Comparison of ENCODE assay signal across 11 cellular contexts in genomic region chr16:10972108-10972955, GRCh38. TPM values are rescaled to one million over a fixed set of nuclear protein-coding genes. Genes with fewer than 3 reads are reported as not detected.
DNase-seq lines count a peak whose midpoint lies in the region; ATAC-seq and TF ChIP-seq lines count a peak whose summit lies in the region.
"Had no signal": no experiment of that assay in that cellular context is flagged by ENCODE, and none has a peak within 500 bp of the region (broad histone marks: within the 10 kb centered on the region; RNA-seq: fewer than 3 reads in every experiment).

No MANE protein-coding gene starts in this region.

- H2BK20ac ChIP-seq in IMR-90 (ENCODE audit: low read depth, low read length): peak overlapping the region; percentile 59

- H3K27ac ChIP-seq in IMR-90 (ENCODE audit: insufficient read depth, low read length): peak overlapping the region; percentile 85
- H3K27ac ChIP-seq in neuronal stem cell (replicated peaks; ENCODE audit: low read length): no peak overlapping the region
- no peak overlapping the region for H3K27ac ChIP-seq in SJCRH30
- H3K27ac ChIP-seq: testis had no signal

- H3K27me3 ChIP-seq in IMR-90 (ENCODE audit: control insufficient read depth, insufficient read depth, low read length) (no peaks in the 10 kb centered on the region), neuronal stem cell (ENCODE audit: control insufficient read depth in 3 of 3, insufficient read depth in 3 of 3, low read depth in 1 of 3, low read length in 3 of 3) (no peaks in the 10 kb centered on the region), SJCRH30 (no peaks in the 10 kb centered on the region)
- H3K27me3 ChIP-seq: testis had no signal

- whole genome bisulfite sequencing in IMR-90 (ENCODE audit: extremely low coverage in 2 of 2, insufficient read length in 1 of 2), 2 experiments: no CpG with 5 or more reads among the region's 4 CpGs
- WGBS in neuronal stem cell (ENCODE audit: extremely low coverage in 2 of 2, insufficient read length in 2 of 2, insufficient replicate concordance in 1 of 2), 2 donors: no CpG with 5 or more reads among the region's 4 CpGs

- H2BK120ac ChIP-seq in IMR-90 (ENCODE audit: low read depth, low read length) (peak overlapping the region; percentile 91), neuronal stem cell (ENCODE audit: low read depth, low read length) (no peak overlapping the region)

- no peaks in the 10 kb centered on the region for H4K20me1 ChIP-seq in IMR-90 (ENCODE audit: insufficient read depth, low read length)

- H2AK9ac ChIP-seq in IMR-90 (replicated peaks; ENCODE audit: low read depth, low read length, poor library complexity): peak overlapping the region; percentile 75

- H3K4me3 Mint-ChIP-seq in activated naive CD8-positive, alpha-beta T cell treated with anti-CD3 and anti-CD28 coated beads, Interleukin-2, amount 50 U/mL, for 24 hours: peak overlapping the region; percentile 7
- no peak overlapping the region for H3K4me3 Mint-ChIP-seq in progenitor cell of endocrine pancreas (ENCODE audit: low read depth)
- H3K4me3 Mint-ChIP-seq: T-cell had no signal

- H2BK15ac ChIP-seq in IMR-90 (ENCODE audit: low read depth, low read length): peak overlapping the region; percentile 91; the same call in 2 of the 3 replicates
- H2BK15ac ChIP-seq in neuronal stem cell (ENCODE audit: low read length): no peak overlapping the region

- DNase-seq in CMK (ENCODE audit: low read depth): peak; percentile 86
- DNase-seq in IMR-90: no peak
- no peak for DNase-seq in activated naive CD8-positive, alpha-beta T cell treated with anti-CD3 and anti-CD28 coated beads, Interleukin-2, amount 50 U/mL, for 24 hours
- no peak for DNase-seq in neuronal stem cell (ENCODE audit: low spot score)
- DNase-seq in SJCRH30: no peak
- DNase-seq in progenitor cell of endocrine pancreas (ENCODE audit: low spot score, unreplicated experiment): no peak
- no peak for DNase-seq in NCI-H2107 treated with DMSO at 0.1 percent for 48 hours (lab: John Stamatoyannopoulos, UW; ENCODE audit: unreplicated experiment)
- DNase-seq: activated CD4-positive, alpha-beta T cell treated with anti-CD3 and anti-CD28 coated beads, Interleukin-2, amount 50 U/mL, for 48 hours; activated naive CD4-positive, alpha-beta T cell treated with anti-CD3 and anti-CD28 coated beads, Interleukin-2, amount 50 U/mL, for 16 hours had no signal

- H3K4me1 Mint-ChIP-seq in activated naive CD8-positive, alpha-beta T cell treated with anti-CD3 and anti-CD28 coated beads, Interleukin-2, amount 50 U/mL, for 24 hours: peaks cover 35% of the 10 kb centered on the region
- peaks cover 4% of the 10 kb centered on the region for H3K4me1 Mint-ChIP-seq in progenitor cell of endocrine pancreas (ENCODE audit: low read depth)

- H3K18ac ChIP-seq in IMR-90 (ENCODE audit: low read depth, low read length): peak overlapping the region; percentile 72
- no peak overlapping the region for H3K18ac ChIP-seq in neuronal stem cell (ENCODE audit: low read length)

- H2BK12ac ChIP-seq in neuronal stem cell (ENCODE audit: low read length): no peak overlapping the region

- POLR2A ChIA-PET in IMR-90 (lab: Charles Lee; ENCODE audit: unreplicated experiment): interaction anchor here (1.2 kb wide), 1 partner anchor 283 kb away, joined by 5 read pairs; no protein-coding TSS in a partner anchor

- no TSS peak for BruUV-seq in IMR-90 (replicated peaks; lab: Mats Ljungman, UMichigan)

- H4K91ac ChIP-seq in IMR-90 (ENCODE audit: insufficient read depth, low read depth, low read length) (peak overlapping the region; percentile 90), neuronal stem cell (ENCODE audit: low read depth, low read length, poor library complexity) (no peak overlapping the region)

- dilution Hi-C loops in IMR-90 (cut with HindIII; ENCODE audit: low sequenced_read_pairs, unreplicated experiment): no loop called here

- H3K4me3 ChIP-seq in IMR-90 (ENCODE audit: insufficient read depth, low read depth, low read length): no peak overlapping the region
- no peak overlapping the region for H3K4me3 ChIP-seq in neuronal stem cell (ENCODE audit: low read length in 2 of 2)
- H3K4me3 ChIP-seq in SJCRH30: no peak overlapping the region
- H3K4me3 ChIP-seq: testis had no signal

- peak overlapping the region; percentile 62 to 81; a peak in 3 of 4 replicates for H4K8ac ChIP-seq in IMR-90 (ENCODE audit: low read depth in 2 of 2, low read length in 2 of 2)
- no peak overlapping the region for H4K8ac ChIP-seq in neuronal stem cell (ENCODE audit: low read depth, low read length)

- in situ Hi-C loops in IMR-90 (cut with MboI; ENCODE audit: low sequenced_read_pairs): loop anchor here (25.0 kb wide), 2 partner anchors 565 to 840 kb away; a partner anchor contains a TSS

- ATAC-seq in IMR-90 (ENCODE audit: low read depth): no peak
- no peak for ATAC-seq in activated naive CD8-positive, alpha-beta T cell treated with anti-CD3 and anti-CD28 coated beads, Interleukin-2, amount 50 U/mL, for 24 hours

- H3K4me1 ChIP-seq in IMR-90 (ENCODE audit: control insufficient read depth, insufficient read depth, low read length) (peaks cover 17% of the 10 kb centered on the region), neuronal stem cell (ENCODE audit: control insufficient read depth in 2 of 2, insufficient read depth in 1 of 2, low read depth in 1 of 2, low read length in 2 of 2) (peaks cover 3 to 21% of the 10 kb centered on the region in 2 donors), SJCRH30 (peaks cover 3% of the 10 kb centered on the region; the same call in 1 of the 2 replicates)

- H3K4ac ChIP-seq in IMR-90 (ENCODE audit: low read depth, low read length): peak overlapping the region; percentile 84
- no peak overlapping the region for H3K4ac ChIP-seq in neuronal stem cell (ENCODE audit: low read length)

- H2BK5ac ChIP-seq in IMR-90 (ENCODE audit: low read depth, low read length, poor library complexity, severe bottlenecking) (peak overlapping the region; percentile 70), neuronal stem cell (ENCODE audit: low read length) (no peak overlapping the region)

- H3K36me3 ChIP-seq in IMR-90 (ENCODE audit: control insufficient read depth, insufficient read depth, low read length) (peaks cover 16% of the 10 kb centered on the region), neuronal stem cell (replicated peaks in 1 of 2; ENCODE audit: control insufficient read depth in 2 of 2, insufficient read depth in 2 of 2, low read length in 2 of 2) (peaks cover 2 to 42% of the 10 kb centered on the region in 2 donors), SJCRH30 (peaks cover 2% of the 10 kb centered on the region; the same call in 1 of the 2 replicates)

- peak overlapping the region; percentile 88 for H4K5ac ChIP-seq in IMR-90 (ENCODE audit: low read depth, low read length)

- H3K27ac Mint-ChIP-seq in activated naive CD8-positive, alpha-beta T cell treated with anti-CD3 and anti-CD28 coated beads, Interleukin-2, amount 50 U/mL, for 24 hours: peak overlapping the region; percentile 67
- H3K27ac Mint-ChIP-seq in progenitor cell of endocrine pancreas: no peak overlapping the region
- H3K27ac Mint-ChIP-seq: T-cell had no signal

- CTCF ChIA-PET in IMR-90 (lab: Yijun Ruan, JAX): interaction anchor here (1.1 kb wide), 1 partner anchor 283 kb away, joined by 4 read pairs; the partner anchor contains the start of gene SOCS1

- peak overlapping the region; percentile 1; the same call in 1 of the 2 replicates for H3K56ac ChIP-seq in IMR-90 (ENCODE audit: extremely low read depth, insufficient read depth, low read length)

- no peaks in the 10 kb centered on the region for H3K27me3 Mint-ChIP-seq in activated naive CD8-positive, alpha-beta T cell treated with anti-CD3 and anti-CD28 coated beads, Interleukin-2, amount 50 U/mL, for 24 hours
- no peaks in the 10 kb centered on the region for H3K27me3 Mint-ChIP-seq in progenitor cell of endocrine pancreas
- H3K27me3 Mint-ChIP-seq: T-cell had no signal

- TF ChIP-seq POLR2A in IMR-90 (IDR thresholded peaks at IDR 0.05; ENCODE audit: low read depth, low read length): no peak

- H2AFZ ChIP-seq in IMR-90 (replicated peaks; ENCODE audit: low read length, poor library complexity): no peak overlapping the region
- no peak overlapping the region for H2AFZ ChIP-seq in neuronal stem cell (ENCODE audit: low read length)

- no peaks in the 10 kb centered on the region for H3K9me3 Mint-ChIP-seq in activated naive CD8-positive, alpha-beta T cell treated with anti-CD3 and anti-CD28 coated beads, Interleukin-2, amount 50 U/mL, for 24 hours
- no peaks in the 10 kb centered on the region for H3K9me3 Mint-ChIP-seq in progenitor cell of endocrine pancreas (ENCODE audit: low read depth)
- H3K9me3 Mint-ChIP-seq: T-cell had no signal

- H3K4me2 ChIP-seq in IMR-90 (ENCODE audit: low read depth, low read length) (no peak overlapping the region), neuronal stem cell (ENCODE audit: insufficient read depth, low read length, poor library complexity, severe bottlenecking) (no peak overlapping the region)

- H3K14ac ChIP-seq in IMR-90 (replicated peaks; ENCODE audit: low read depth, low read length): peak overlapping the region; percentile 84
- no peak overlapping the region for H3K14ac ChIP-seq in neuronal stem cell (ENCODE audit: low read length)

- TF ChIP-seq CTCF in IMR-90 (conservative IDR thresholded peaks at IDR 0.05; ENCODE audit: low read depth, low read length) (no peak), progenitor cell of endocrine pancreas (IDR thresholded peaks at IDR 0.05; ENCODE audit: unreplicated experiment) (no peak)

- TF ChIP-seq RAD21 in IMR-90 (IDR thresholded peaks at IDR 0.05; ENCODE audit: low read length): no peak

- H2AK5ac ChIP-seq in IMR-90 (ENCODE audit: low read depth, low read length) (peak overlapping the region; percentile 89), neuronal stem cell (ENCODE audit: low read depth, low read length) (peak overlapping the region; percentile 16)

- H3K9ac ChIP-seq in IMR-90 (ENCODE audit: low read depth, low read length): peak overlapping the region; percentile 36
- H3K9ac ChIP-seq in neuronal stem cell (ENCODE audit: low read depth, low read length, poor library complexity): no peak overlapping the region

- H3K9me3 ChIP-seq in IMR-90 (ENCODE audit: control insufficient read depth, insufficient read depth, low read length) (no peaks in the 10 kb centered on the region), neuronal stem cell (replicated peaks in 1 of 2; ENCODE audit: control insufficient read depth in 2 of 2, insufficient read depth in 1 of 2, low read depth in 1 of 2, low read length in 2 of 2) (no peaks in the 10 kb centered on the region), SJCRH30 (replicated peaks) (no peaks in the 10 kb centered on the region)
- H3K9me3 ChIP-seq: testis had no signal

- peaks cover 6% of the 10 kb centered on the region; the same call in 1 of the 2 replicates for H3K9me1 ChIP-seq in IMR-90 (ENCODE audit: insufficient read depth, low read length)

- H3K23ac ChIP-seq in IMR-90 (ENCODE audit: low read depth, low read length) (peak overlapping the region; percentile 94), neuronal stem cell (ENCODE audit: low read depth, low read length, poor library complexity) (no peak overlapping the region)

- peaks cover 43% of the 10 kb centered on the region for H3K36me3 Mint-ChIP-seq in activated naive CD8-positive, alpha-beta T cell treated with anti-CD3 and anti-CD28 coated beads, Interleukin-2, amount 50 U/mL, for 24 hours (ENCODE audit: low read depth)
- H3K36me3 Mint-ChIP-seq in progenitor cell of endocrine pancreas (ENCODE audit: insufficient read depth): peaks cover 4% of the 10 kb centered on the region

- intact Hi-C loops in IMR-90 (cut with micrococcal nuclease): no loop called here

- H3K79me1 ChIP-seq in IMR-90 (ENCODE audit: low read depth in 1 of 2, low read length in 2 of 2): peaks cover 3 to 23% of the 10 kb centered on the region in 2 experiments; a peak in 2 of 4 replicates
- no peaks in the 10 kb centered on the region for H3K79me1 ChIP-seq in neuronal stem cell (ENCODE audit: low read depth, low read length)

RNA-seq across cellular contexts. Expression of gene CLEC16A, which starts 28.0 kb away (rescaled TPM):
- total RNA-seq in IMR-90 (2012; rRNA removed) (16.5 and 18.3 TPM in 2 replicates), progenitor cell of endocrine pancreas (32.6 and 34.3 TPM in 2 replicates)
- polyA plus RNA-seq in IMR-90 (2012; rRNA removed): 15.4 and 15.9 TPM in 2 replicates
- polyA plus RNA-seq in IMR-90 (2012; cell fraction: cytosol; rRNA removed): 11.0 and 13.5 TPM in 2 replicates
- polyA plus RNA-seq in IMR-90 (2012; cell fraction: nucleus; rRNA removed; ENCODE audit: low replicate concordance): 22.9 and 31.5 TPM in 2 replicates
- 7.1 TPM for polyA plus RNA-seq in neuronal stem cell (2013, experiment 1 of 2)
- polyA plus RNA-seq in neuronal stem cell (2013, experiment 2 of 2): 6.7 TPM
- total RNA-seq in SJCRH30 (2014; rRNA removed; shearing (Covaris generic)): 11.7 and 13.1 TPM in 2 replicates

RNA-seq across cellular contexts. Expression of gene DEXI, which starts 30.1 kb away (rescaled TPM):
- total RNA-seq in IMR-90 (2012; rRNA removed) (43.7 and 44.4 TPM in 2 replicates), progenitor cell of endocrine pancreas (31.2 and 32.3 TPM in 2 replicates)
- 62.5 and 63.6 TPM in 2 replicates for polyA plus RNA-seq in IMR-90 (2012; rRNA removed)
- 73.1 and 112 TPM in 2 replicates for polyA plus RNA-seq in IMR-90 (2012; cell fraction: cytosol; rRNA removed)
- polyA plus RNA-seq in IMR-90 (2012; cell fraction: nucleus; rRNA removed; ENCODE audit: low replicate concordance): 27.5 and 44.2 TPM in 2 replicates
- 25.2 TPM for polyA plus RNA-seq in neuronal stem cell (2013, experiment 1 of 2)
- 25.3 TPM for polyA plus RNA-seq in neuronal stem cell (2013, experiment 2 of 2)
- total RNA-seq in SJCRH30 (2014; rRNA removed; shearing (Covaris generic)): 27.0 and 27.5 TPM in 2 replicates
